Comparison of ENCODE assay signal across 8 cellular contexts in the genomic region with DNA sequence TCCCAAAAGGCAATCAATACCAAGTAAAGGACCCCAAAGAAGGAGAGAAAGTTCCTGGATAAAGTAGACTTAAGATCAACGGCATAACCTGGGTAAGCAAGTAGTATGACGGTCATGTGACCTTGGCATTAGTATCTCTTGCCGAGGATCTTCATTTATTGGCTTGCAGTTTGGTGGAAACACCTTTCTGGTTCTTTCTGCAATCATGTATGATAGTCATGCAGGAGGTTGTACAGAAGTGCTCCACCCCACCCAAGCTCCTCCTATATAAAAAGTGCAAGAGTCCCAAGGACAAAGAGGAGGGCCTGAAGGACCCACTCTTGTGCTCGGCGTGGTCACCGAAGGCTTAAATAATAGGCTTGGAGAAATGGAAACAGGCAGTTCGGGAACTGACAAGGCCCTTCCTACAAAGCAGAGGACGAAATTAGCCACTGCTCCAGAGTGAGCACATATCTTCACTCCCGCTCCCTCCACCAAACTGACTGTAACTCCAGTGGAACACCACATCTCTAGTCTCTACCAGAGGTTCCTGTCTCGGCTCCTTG. TPM values are rescaled to one million over a fixed set of nuclear protein-coding genes. Genes with fewer than 3 reads are reported as not detected.
DNase-seq lines count a peak whose midpoint lies in the region; ATAC-seq and TF ChIP-seq lines count a peak whose summit lies in the region.

No MANE protein-coding gene starts in this region.

- H3K4me1 Mint-ChIP-seq in chondrocyte (ENCODE audit: low read depth) = peaks cover 44% of the 10 kb centered on the region

- WGBS in suprapubic skin = 0% methylated on average over 9 of the region's 10 CpGs

- H3K4me1 ChIP-seq in A673 (ENCODE audit: insufficient read depth, low read length, poor library complexity, severe bottlenecking) = peaks cover 28% of the 10 kb centered on the region
- H3K4me1 ChIP-seq in RWPE2 (ENCODE audit: insufficient read depth, poor library complexity, severe bottlenecking) = peaks cover 10% of the 10 kb centered on the region
- peaks cover 57% of the 10 kb centered on the region for H3K4me1 ChIP-seq in lower lobe of right lung
- peaks cover 54% of the 10 kb centered on the region for H3K4me1 ChIP-seq in suprapubic skin

- TF ChIP-seq CTCF in A673 (conservative IDR thresholded peaks at IDR 0.05; ENCODE audit: low read depth, low read length) (no peak), RWPE2 (IDR thresholded peaks at IDR 0.05; ENCODE audit: poor library complexity, severe bottlenecking) (no peak), chondrocyte (IDR thresholded peaks at IDR 0.05) (no peak), lower lobe of right lung (IDR thresholded peaks at IDR 0.05) (no peak), suprapubic skin (IDR thresholded peaks at IDR 0.05) (no peak)

- no peaks in the 10 kb centered on the region for H3K27me3 Mint-ChIP-seq in chondrocyte (ENCODE audit: low read depth)

- H3K27me3 ChIP-seq in A673 (replicated peaks; ENCODE audit: insufficient read depth, low read depth, low read length, poor library complexity) (no peaks in the 10 kb centered on the region), RWPE2 (ENCODE audit: insufficient read depth, poor library complexity, severe bottlenecking) (no peaks in the 10 kb centered on the region), lower lobe of right lung (ENCODE audit: low read depth) (no peaks in the 10 kb centered on the region), suprapubic skin (no peaks in the 10 kb centered on the region)

- BruUV-seq in A673 (replicated peaks; lab: Mats Ljungman, UMichigan) = TSS peak; percentile 55

- H3K9me3 ChIP-seq in A673 (ENCODE audit: low read depth, low read length, poor library complexity, severe bottlenecking) (no peaks in the 10 kb centered on the region), RWPE2 (ENCODE audit: severe bottlenecking) (no peaks in the 10 kb centered on the region), lower lobe of right lung (no peaks in the 10 kb centered on the region), suprapubic skin (no peaks in the 10 kb centered on the region)

- POLR2A ChIA-PET in A673 (lab: Charles Lee; ENCODE audit: low non-redundant PET) = no interaction called here

- ATAC-seq in GM21528 (IDR thresholded peaks at IDR 0.05; ENCODE audit: low FRiP score, unreplicated experiment) (peak; percentile 17), RWPE2 (ENCODE audit: low read depth) (peak; percentile 20), lower lobe of right lung (peak; percentile 0 to 18)

- H3K36me3 Mint-ChIP-seq in chondrocyte (ENCODE audit: low read depth) = no peaks in the 10 kb centered on the region

- H3K4me3 ChIP-seq in A673 (ENCODE audit: low read depth, low read length, poor library complexity, severe bottlenecking) (peak overlapping the region; percentile 90), RWPE2 (ENCODE audit: severe bottlenecking) (peak overlapping the region; percentile 98), lower lobe of right lung (peak overlapping the region; percentile 70), suprapubic skin (peak overlapping the region; percentile 75)

- TF ChIP-seq EP300 in suprapubic skin (IDR thresholded peaks at IDR 0.05) = no peak

- intact Hi-C loops in A673 (cut with micrococcal nuclease; ENCODE audit: unreplicated experiment) (no loop called here), lower lobe of right lung (cut with DNase I) (no loop called here)

- DNase-seq in A673 (ENCODE audit: low spot score) (peak; percentile 32), RWPE2 (ENCODE audit: low spot score) (no peak), chondrocyte (ENCODE audit: low spot score) (no peak), lower lobe of right lung (no peak), suprapubic skin (ENCODE audit: low spot score in 2 of 2) (no peak), SHP77 treated with DMSO at 0.1 percent for 48 hours (lab: John Stamatoyannopoulos, UW) (no peak), NCI-H345 (lab: John Stamatoyannopoulos, UW) (no peak)

- peak overlapping the region; percentile 86 for H3K27ac ChIP-seq in A673 (ENCODE audit: low read depth, low read length, poor library complexity, severe bottlenecking)
- H3K27ac ChIP-seq in RWPE2 (ENCODE audit: poor library complexity, severe bottlenecking) = peak overlapping the region; percentile 71
- H3K27ac ChIP-seq in lower lobe of right lung = peak overlapping the region; percentile 94
- H3K27ac ChIP-seq in suprapubic skin = peak overlapping the region; percentile 94

- H3K4me3 Mint-ChIP-seq in chondrocyte (ENCODE audit: unreplicated experiment) = peak overlapping the region; percentile 94

- TF ChIP-seq POLR2A in suprapubic skin (IDR thresholded peaks at IDR 0.05) = no peak

- H3K9me3 Mint-ChIP-seq in chondrocyte (ENCODE audit: low read depth) = no peaks in the 10 kb centered on the region

- H3K36me3 ChIP-seq in A673 (ENCODE audit: insufficient read depth, low read length, poor library complexity, severe bottlenecking) (peaks cover 9% of the 10 kb centered on the region), RWPE2 (ENCODE audit: low read depth) (peaks cover 41% of the 10 kb centered on the region), lower lobe of right lung (peaks cover 17% of the 10 kb centered on the region), suprapubic skin (peaks cover 6% of the 10 kb centered on the region)

- peak overlapping the region; percentile 95 for H3K27ac Mint-ChIP-seq in chondrocyte (ENCODE audit: unreplicated experiment)

- CTCF ChIA-PET in A673 (lab: Charles Lee) = interaction anchor here (0.7 kb wide), 1 partner anchor 93 kb away, joined by 3 read pairs; no protein-coding TSS in a partner anchor

RNA-seq across cellular contexts. Expression of a gene that starts 0.8 kb away (rescaled TPM):
- total RNA-seq in A673 (2021) = 412 and 448 TPM in 2 replicates
- total RNA-seq in chondrocyte = 160 to 174 TPM (median 171 TPM) in 3 replicates
- total RNA-seq in lower lobe of right lung = 175 TPM
- total RNA-seq in suprapubic skin = 100 to 1,000 TPM; 176 to 218 (median 179) TPM

RNA-seq across cellular contexts. Expression of a gene that starts 16.4 kb away (rescaled TPM):
- total RNA-seq in A673 (2021) (162 and 166 TPM in 2 replicates), chondrocyte (144 to 188 TPM (median 149 TPM) in 3 replicates), lower lobe of right lung (91.5 TPM), suprapubic skin (10 to 100 TPM; 36.4 to 51.4 (median 42.4) TPM)

RNA-seq across cellular contexts. Expression of a gene that starts 32.6 kb away (rescaled TPM):
- 13.6 and 17.0 TPM in 2 replicates for total RNA-seq in A673 (2021)
- total RNA-seq in chondrocyte = 9.0 to 15.6 TPM (median 9.8 TPM) in 3 replicates
- total RNA-seq in lower lobe of right lung = 12.8 TPM
- total RNA-seq in suprapubic skin = 10 to 100 TPM in 1 of 4 donors, 1 to 10 TPM in 3; 3.4 to 17.0 (median 7.6) TPM

RNA-seq across cellular contexts. Expression of a gene that starts 34.4 kb away (rescaled TPM):
- total RNA-seq in A673 (2021) (46.3 and 64.9 TPM in 2 replicates), chondrocyte (27.6 to 32.5 TPM (median 29.1 TPM) in 3 replicates), lower lobe of right lung (93.5 TPM), suprapubic skin (100 to 1,000 TPM in 1 of 4 donors, 10 to 100 TPM in 3; 27.2 to 141 (median 39.7) TPM)

RNA-seq across cellular contexts. Expression of a gene that starts 39.3 kb away (rescaled TPM):
- total RNA-seq in A673 (2021) = not detected in 2 replicates
- not detected in 3 replicates for total RNA-seq in chondrocyte
- 0.56 TPM for total RNA-seq in lower lobe of right lung
- not detected for total RNA-seq in suprapubic skin
